In genomic region chr7:151519045-151519764, GRCh38 we compare ENCODE assay signal across 8 cellular contexts. TPM values are rescaled to one million over a fixed set of nuclear protein-coding genes. Genes with fewer than 3 reads are reported as not detected.
A peak's percentile ranks its signal among the peaks of the same experiment; 100 is the strongest.
DNase-seq lines count a peak whose midpoint lies in the region; ATAC-seq and TF ChIP-seq lines count a peak whose summit lies in the region.
"Not testable (repeated sequence)": the region's sequence is repeated elsewhere in the genome, so short reads cannot be mapped to it uniquely, and the experiment has no call there.

No MANE protein-coding gene starts in this region.

- CTCF ChIA-PET in CD4-positive, alpha-beta T cell (lab: Charles Lee): interaction anchor here (0.9 to 2.3 kb wide), 3 partner anchors 113 to 169 kb away, joined by 3 to 11 read pairs (median 6); no protein-coding TSS in a partner anchor

- not testable (repeated sequence) for H3K9me3 ChIP-seq in CD4-positive, alpha-beta T cell (ENCODE audit: control insufficient read depth, low read length); SJSA1 (replicated peaks); fibroblast of lung (ENCODE audit: control insufficient read depth, insufficient read depth, low read depth, low read length)

- POLR2A ChIA-PET in CD4-positive, alpha-beta T cell (lab: Charles Lee): interaction anchor here (0.6 to 2.7 kb wide), 18 partner anchors 8 to 417 kb away, joined by 3 to 42 read pairs (median 4); partner anchors contain the start of genes NUB1, PRKAG2 and WDR86

- H2AFZ ChIP-seq in fibroblast of lung (ENCODE audit: low read length): not testable (repeated sequence)

- H3K27me3 ChIP-seq in CD4-positive, alpha-beta T cell (ENCODE audit: control insufficient read depth, insufficient read depth, low read length); SJSA1 (replicated peaks); fibroblast of lung (ENCODE audit: control insufficient read depth, insufficient read depth, low read length): not testable (repeated sequence)

- peak overlapping the region; percentile 97 for H3K9ac ChIP-seq in fibroblast of lung (ENCODE audit: insufficient read depth, low read length)

- peak overlapping the region; percentile 99 for H3K4me3 Mint-ChIP-seq in CD4-positive, alpha-beta T cell

- intact Hi-C loops in CD4-positive, alpha-beta T cell (cut with DNase I, micrococcal nuclease): loop anchor here (2.0 to 10.0 kb wide), 6 partner anchors 37 to 1236 kb away; partner anchors contain the start of genes ABCF2 (in 1 of the 2) and ACTR3B (in 1 of the 2)

- H3K36me3 Mint-ChIP-seq in CD4-positive, alpha-beta T cell (ENCODE audit: low read depth): peaks cover 15% of the 10 kb centered on the region

- peaks cover 49% of the 10 kb centered on the region for H3K79me2 ChIP-seq in fibroblast of lung (ENCODE audit: control insufficient read depth, insufficient read depth, low read length)

- peak overlapping the region; percentile 100 for H3K4me3 ChIP-seq in SJSA1
- peak overlapping the region; percentile 59 to 95 (median 78) for H3K4me3 ChIP-seq in fibroblast of lung (replicated peaks in 1 of 4; ENCODE audit: control extremely low read depth in 1 of 4, insufficient read depth in 1 of 4, low read depth in 3 of 4, low read length in 4 of 4)

- peak overlapping the region; percentile 79 for H3K27ac ChIP-seq in CD4-positive, alpha-beta T cell (ENCODE audit: low read depth, low read length)
- peak overlapping the region; percentile 99 for H3K27ac ChIP-seq in SJSA1
- peak overlapping the region; percentile 91 for H3K27ac ChIP-seq in fibroblast of lung (ENCODE audit: insufficient read depth, low read length)

- peak; percentile 55 for ATAC-seq in CD4-positive, alpha-beta T cell (ENCODE audit: poor library complexity)
- ATAC-seq in GM19468 (IDR thresholded peaks at IDR 0.05; ENCODE audit: extremely low read depth, unreplicated experiment) (peak; percentile 16), HG03439 (IDR thresholded peaks at IDR 0.05; ENCODE audit: unreplicated experiment) (peak; percentile 60)

- H3K27me3 Mint-ChIP-seq in CD4-positive, alpha-beta T cell: not testable (repeated sequence)

- peak overlapping the region; percentile 98 for H3K27ac Mint-ChIP-seq in CD4-positive, alpha-beta T cell

- peaks cover 18% of the 10 kb centered on the region for H3K36me3 ChIP-seq in SJSA1
- H3K36me3 ChIP-seq in fibroblast of lung (ENCODE audit: control insufficient read depth, insufficient read depth, low read length): not testable (repeated sequence)

- not testable (repeated sequence) for H4K20me1 ChIP-seq in fibroblast of lung (ENCODE audit: control insufficient read depth, extremely low read depth, insufficient read depth, low read length)

- DNase-seq in CD4-positive, alpha-beta T cell: peak; percentile 25 to 74 (median 48)
- DNase-seq in SJSA1 (ENCODE audit: low read depth in 1 of 2, low spot score in 2 of 2) (peak; percentile 60 to 64), activated gamma-delta T cell (lab: John Stamatoyannopoulos, UW) (peak; percentile 64), fibroblast of lung (ENCODE audit: low read depth in 2 of 2) (peak in 1 of 2 donors; percentile 32), myocyte (ENCODE audit: low read depth) (peak; percentile 55)
- peak; percentile 39 to 59 for DNase-seq in stimulated activated CD8-positive, alpha-beta memory T cell treated with anti-CD3 and anti-CD28 coated beads, Interleukin-15, amount 100 ng/mL, for 4 hours (ENCODE audit: low read depth in 2 of 2)

- not testable (repeated sequence) for TF ChIP-seq CTCF in CD4-positive, alpha-beta T cell (IDR thresholded peaks at IDR 0.05); fibroblast of lung (conservative IDR thresholded peaks at IDR 0.05 in 1 of 2, IDR thresholded peaks at IDR 0.05 in 1 of 2; ENCODE audit: low read depth in 1 of 2, low read length in 2 of 2)

- H3K4me1 ChIP-seq in SJSA1 (replicated peaks): peaks cover 33% of the 10 kb centered on the region
- not testable (repeated sequence) for H3K4me1 ChIP-seq in fibroblast of lung (ENCODE audit: control insufficient read depth, extremely low read depth, insufficient read depth, low read length)

- peak overlapping the region; percentile 95 for H3K4me2 ChIP-seq in fibroblast of lung (ENCODE audit: extremely low read depth, insufficient read depth, low read length)

- H3K4me1 Mint-ChIP-seq in CD4-positive, alpha-beta T cell (ENCODE audit: low read depth): peaks cover 49% of the 10 kb centered on the region

- not testable (repeated sequence) for H3K9me3 Mint-ChIP-seq in CD4-positive, alpha-beta T cell

RNA-seq across cellular contexts. Expression of gene RHEB, which starts 0.5 kb away (rescaled TPM):
- total RNA-seq in CD4-positive, alpha-beta T cell: 10 to 100 TPM; 40.3 to 42.6 TPM
- 203 and 290 TPM in 2 replicates for total RNA-seq in SJSA1 (2014; rRNA removed; shearing (Covaris generic))
- total RNA-seq in fibroblast of lung (62.9 and 81.4 TPM in 2 replicates), myocyte (106 and 114 TPM in 2 replicates)
- 122 and 135 TPM in 2 replicates for polyA plus RNA-seq in fibroblast of lung
- 103 and 106 TPM in 2 replicates for polyA plus RNA-seq in fibroblast of lung (2012)
- polyA minus RNA-seq in fibroblast of lung (ENCODE audit: low replicate concordance): 6.8 and 8.6 TPM in 2 replicates
- polyA plus RNA-seq in myocyte (2012): 133 TPM
